ENCODE assay signal across 19 cellular contexts in genomic region chr1:167863921-167864279, GRCh38. TPM values are rescaled to one million over a fixed set of nuclear protein-coding genes. Genes with fewer than 3 reads are reported as not detected.
DNase-seq lines count a peak whose midpoint lies in the region; ATAC-seq, FAIRE-seq and TF ChIP-seq lines count a peak whose summit lies in the region.
"Had no signal": no experiment of that assay in that cellular context is flagged by ENCODE, and none has a peak within 500 bp of the region (broad histone marks: within the 10 kb centered on the region; RNA-seq: fewer than 3 reads in every experiment).

No MANE protein-coding gene starts in this region.

- no peak for TF ChIP-seq POLR2A in K562 (conservative IDR thresholded peaks at IDR 0.05)

- H4K20me1 ChIP-seq in K562 (replicated peaks; ENCODE audit: control insufficient read depth, insufficient read depth, low read length): no peaks in the 10 kb centered on the region

- POLR2A ChIA-PET in HEK293 (lab: Yijun Ruan, JAX) (no interaction called here), K562 (lab: Yijun Ruan, JAX) (interaction anchor here (1.0 kb wide), 1 partner anchor 11 kb away, joined by 4 read pairs; no protein-coding TSS in a partner anchor)

- no peak for TF ChIP-seq EP300 in K562 (IDR thresholded peaks at IDR 0.05; ENCODE audit: low read length)

- no peak for TF ChIP-seq RAD21 in K562 (CRISPR knock-in tag; conservative IDR thresholded peaks at IDR 0.05 in 1 of 2, IDR thresholded peaks at IDR 0.05 in 1 of 2)

- peak overlapping the region; percentile 78 for H3K4me2 ChIP-seq in K562 (ENCODE audit: insufficient read depth, low read length)
- H3K4me2 ChIP-seq: A549 had no signal

- no peaks in the 10 kb centered on the region for H3K27me3 Mint-ChIP-seq in glutamatergic neuron (ENCODE audit: unreplicated experiment)
- no peaks in the 10 kb centered on the region for H3K27me3 Mint-ChIP-seq in progenitor cell of endocrine pancreas
- H3K27me3 Mint-ChIP-seq in Calu3 (ENCODE audit: unreplicated experiment): no peaks in the 10 kb centered on the region
- H3K27me3 Mint-ChIP-seq: CD4-positive, alpha-beta memory T cell had no signal

- no peaks in the 10 kb centered on the region for H3K9me1 ChIP-seq in K562 (ENCODE audit: control insufficient read depth, insufficient read depth, low read length)

- H3K27ac ChIP-seq in HEK293 (ENCODE audit: extremely low read depth, low read depth, low read length): no peak overlapping the region
- H3K27ac ChIP-seq in K562 (ENCODE audit: extremely low read depth, low read depth, low read length): peak overlapping the region; percentile 64
- H3K27ac ChIP-seq: A549, C4-2B had no signal

- H3K4me1 ChIP-seq in HEK293 (ENCODE audit: control insufficient read depth, insufficient read depth, low read length): no peaks in the 10 kb centered on the region
- H3K4me1 ChIP-seq in K562 (replicated peaks in 1 of 2; ENCODE audit: control insufficient read depth in 2 of 2, insufficient read depth in 2 of 2, low read length in 2 of 2): peaks cover 21 to 49% of the 10 kb centered on the region in 2 experiments; a peak in 4 of 5 replicates
- H3K4me1 ChIP-seq: A549, BE2C had no signal

- H3K27ac Mint-ChIP-seq in glutamatergic neuron (ENCODE audit: unreplicated experiment) (peak overlapping the region; percentile 93), progenitor cell of endocrine pancreas (peak overlapping the region; percentile 58), Calu3 (ENCODE audit: unreplicated experiment) (no peak overlapping the region)
- H3K27ac Mint-ChIP-seq: CD4-positive, alpha-beta memory T cell had no signal

- in situ Hi-C loops in K562 (cut with MboI): no loop called here

- peak overlapping the region; percentile 75 to 88; a peak in 3 of 4 replicates for H3K9ac ChIP-seq in K562 (ENCODE audit: insufficient read depth in 1 of 2, low read depth in 2 of 2, low read length in 2 of 2)

- H3K36me3 Mint-ChIP-seq in glutamatergic neuron (ENCODE audit: unreplicated experiment) (peaks cover 13% of the 10 kb centered on the region), progenitor cell of endocrine pancreas (ENCODE audit: insufficient read depth) (no peaks in the 10 kb centered on the region), Calu3 (ENCODE audit: insufficient read depth, unreplicated experiment) (no peaks in the 10 kb centered on the region)
- H3K36me3 Mint-ChIP-seq: CD4-positive, alpha-beta memory T cell had no signal

- H3K9me3 ChIP-seq in HEK293 (ENCODE audit: control insufficient read depth, insufficient read depth, low read depth, low read length) (no peaks in the 10 kb centered on the region), K562 (replicated peaks; ENCODE audit: control insufficient read depth, insufficient read depth, low read depth, low read length) (no peaks in the 10 kb centered on the region)
- H3K9me3 ChIP-seq: A549, BE2C had no signal

- H3K4me3 Mint-ChIP-seq in glutamatergic neuron (ENCODE audit: unreplicated experiment) (peak overlapping the region; percentile 82), progenitor cell of endocrine pancreas (ENCODE audit: low read depth) (no peak overlapping the region), Calu3 (ENCODE audit: low read depth, unreplicated experiment) (no peak overlapping the region)
- H3K4me3 Mint-ChIP-seq: CD4-positive, alpha-beta memory T cell; H9 had no signal

- H3K9me3 Mint-ChIP-seq in glutamatergic neuron (ENCODE audit: unreplicated experiment) (peaks cover 8% of the 10 kb centered on the region), progenitor cell of endocrine pancreas (ENCODE audit: low read depth) (no peaks in the 10 kb centered on the region), Calu3 (ENCODE audit: low read depth, unreplicated experiment) (no peaks in the 10 kb centered on the region)
- H3K9me3 Mint-ChIP-seq: CD4-positive, alpha-beta memory T cell had no signal

- ATAC-seq in K562: no peak
- ATAC-seq in GM18511 (IDR thresholded peaks at IDR 0.05; ENCODE audit: unreplicated experiment): no peak
- ATAC-seq: A549, HepG2 had no signal

- TF ChIP-seq CTCF in HEK293 (tag by site-specific recombination; IDR thresholded peaks at IDR 0.05) (no peak), K562 (IDR thresholded peaks at IDR 0.05 in 2 of 3, conservative IDR thresholded peaks at IDR 0.05 in 1 of 3; ENCODE audit: insufficient read depth in 2 of 3, low read depth in 1 of 3, low read length in 3 of 3) (no peak), glutamatergic neuron (IDR thresholded peaks at IDR 0.05; ENCODE audit: partially characterized antibody, unreplicated experiment) (no peak), progenitor cell of endocrine pancreas (IDR thresholded peaks at IDR 0.05; ENCODE audit: unreplicated experiment) (no peak), Calu3 (IDR thresholded peaks at IDR 0.05; ENCODE audit: unreplicated experiment) (no peak)

- H3K36me3 ChIP-seq in HEK293 (ENCODE audit: control insufficient read depth in 2 of 2, insufficient read depth in 1 of 2, low read length in 2 of 2): no peaks in the 10 kb centered on the region
- H3K36me3 ChIP-seq in K562 (ENCODE audit: control insufficient read depth, insufficient read depth, low read length): no peaks in the 10 kb centered on the region
- H3K36me3 ChIP-seq: BE2C had no signal

- H3K27me3 ChIP-seq in K562 (ENCODE audit: control insufficient read depth in 2 of 2, insufficient read depth in 2 of 2, low read length in 2 of 2): no peaks in the 10 kb centered on the region
- H3K27me3 ChIP-seq: BE2C had no signal

- FAIRE-seq in K562 (lab: Jason Lieb, UNC): no peak
- FAIRE-seq: A549, HepG2, HTR-8/SVneo had no signal

- no peak overlapping the region for H3K4me3 ChIP-seq in HEK293 (ENCODE audit: low read depth, low read length)
- peak overlapping the region; percentile 43 for H3K4me3 ChIP-seq in K562
- H3K4me3 ChIP-seq: A549 had no signal

- H3K4me1 Mint-ChIP-seq in glutamatergic neuron (ENCODE audit: low read depth, unreplicated experiment) (peaks cover 24% of the 10 kb centered on the region), progenitor cell of endocrine pancreas (ENCODE audit: low read depth) (peaks cover 15% of the 10 kb centered on the region), Calu3 (ENCODE audit: low read depth, unreplicated experiment) (no peaks in the 10 kb centered on the region)
- H3K4me1 Mint-ChIP-seq: CD4-positive, alpha-beta memory T cell had no signal

- peaks cover 49% of the 10 kb centered on the region for H3K79me2 ChIP-seq in K562 (ENCODE audit: control insufficient read depth, insufficient read depth, low read length)

- H2AFZ ChIP-seq in K562 (ENCODE audit: low read depth, low read length): peak overlapping the region; percentile 61

- CTCF ChIA-PET in HEK293 (lab: Yijun Ruan, JAX) (interaction anchor here (0.7 kb wide), 1 partner anchor 8 kb away, joined by 3 read pairs; no protein-coding TSS in a partner anchor), K562 (lab: Yijun Ruan, JAX; ENCODE audit: low intra/inter-chr PET ratio) (no interaction called here), Calu3 (lab: Charles Lee) (no interaction called here)

- 11% methylated on average over 5 of the region's 5 CpGs for WGBS in K562 (ENCODE audit: insufficient coverage, low coverage, missing lambda C conversion rate)

- DNase-seq in K562 (ENCODE audit: extremely low read depth in 1 of 4, low spot score in 3 of 4) (peak in 1 of 4 experiments; percentile 29), glutamatergic neuron (no peak), progenitor cell of endocrine pancreas (ENCODE audit: low spot score, unreplicated experiment) (no peak), Calu3 (no peak), DMS 273 (lab: John Stamatoyannopoulos, UW; ENCODE audit: unreplicated experiment) (no peak), GM19238 (ENCODE audit: insufficient read length, low spot score) (no peak)
- DNase-seq: CD4-positive, alpha-beta memory T cell; COR-L47; DMS 273 treated with DMSO at 0.1 percent for 48 hours; H9; Kasumi-1 had no signal

- TSS peak; percentile 41 for BruUV-seq in K562 (replicated peaks; lab: Mats Ljungman, UMichigan)
- BruUV-seq in Calu3 (replicated peaks; lab: Mats Ljungman, UMichigan): no TSS peak

- intact Hi-C loops in K562 (cut with micrococcal nuclease): loop anchor here (10.0 kb wide), 1 partner anchor 229 kb away; the partner anchor contains the start of gene RCSD1
- intact Hi-C loops in Calu3 (cut with micrococcal nuclease; ENCODE audit: unreplicated experiment): no loop called here

TF ChIP-seq in HEK293, 187 proteins besides CTCF, POLR2A, EP300 and RAD21:
- TF ChIP-seq ZNF423 (tag by site-specific recombination; IDR thresholded peaks at IDR 0.05) (no peak), EGR2 (tag by site-specific recombination; IDR thresholded peaks at IDR 0.05; ENCODE audit: low read depth) (peak; percentile 15; the same call in 1 of the 2 replicates)

TF ChIP-seq in K562, 482 proteins besides CTCF, POLR2A, EP300 and RAD21 (continues in another document):
- no peak for TF ChIP-seq MEF2D (tag; conservative IDR thresholded peaks at IDR 0.05; ENCODE audit: low read depth)
- no peak for TF ChIP-seq ZBTB8A (IDR thresholded peaks at IDR 0.05; ENCODE audit: partially characterized antibody)
- TF ChIP-seq HMG20A (CRISPR knock-in tag; conservative IDR thresholded peaks at IDR 0.05): 0 out of 2 replicates have a peak, but pooled peaks have one; percentile 68

RNA-seq across cellular contexts. Expression of gene ADCY10, which starts 50.0 kb away (rescaled TPM):
- 1.3 and 2.1 TPM in 2 replicates for total RNA-seq in K562 (2011; cell fraction: chromatin; rRNA removed; ENCODE audit: low replicate concordance)
- total RNA-seq in K562 (2011; cell fraction: nucleolus; rRNA removed): 0.39 and 0.83 TPM in 2 replicates
- 1.1 and 2.1 TPM in 2 replicates for total RNA-seq in K562 (2011; cell fraction: nucleoplasm; rRNA removed)
- total RNA-seq in K562 (2014; rRNA removed) (0.24 and 0.86 TPM in 2 replicates), K562 (2014; rRNA removed; fragmentation: Illumina TruSeq; extraction: Trizol) (0.29 and 0.32 TPM in 2 replicates), K562 (2015; rRNA removed; fragmentation: Illumina TruSeq; extraction: Trizol) (0.11 and 0.14 TPM in 2 replicates), K562 (2021) (0.20 and 0.22 TPM in 2 replicates), glutamatergic neuron (ENCODE audit: unreplicated experiment) (0.07 TPM), progenitor cell of endocrine pancreas (0.55 and 0.60 TPM in 2 replicates), Calu3 (2022) (0.31 and 0.91 TPM in 2 replicates)
- polyA plus RNA-seq in K562 (2011; rRNA removed) (0.21 and 0.54 TPM in 2 replicates), K562 (2014; fragmentation: Illumina TruSeq; extraction: Trizol) (0.25 and 0.26 TPM in 2 replicates), K562 (2014; fragmentation: Nextera tagmentation; extraction: Ambion mirVana) (under 1 TPM; 0.21 to 0.39 TPM), K562 (2014; rRNA removed) (0.08 and 0.11 TPM in 2 replicates)
- 0.12 and 0.13 TPM in 2 replicates for polyA plus RNA-seq in K562 (2011; cell fraction: cytosol; rRNA removed)
- 0.34 and 0.38 TPM in 2 replicates for polyA plus RNA-seq in K562 (2011; cell fraction: nucleus; rRNA removed)
- 0.12 and 0.65 TPM in 2 replicates for polyA plus RNA-seq in K562 (2012)
- 0.24 and 0.28 TPM in 2 replicates for polyA minus RNA-seq in K562 (2011; rRNA and poly(A)+ RNA removed)
- not detected in 2 replicates for polyA minus RNA-seq in K562 (2011; cell fraction: cytosol; rRNA and poly(A)+ RNA removed)
- polyA minus RNA-seq in K562 (2011; cell fraction: nucleus; rRNA and poly(A)+ RNA removed): 0.22 and 0.27 TPM in 2 replicates
- total RNA-seq: Daoy had no signal
- polyA plus RNA-seq: CD4-positive, alpha-beta memory T cell had no signal

Comparison
In these comparisons a context has a peak if more than half of its experiments do, and no peak if none do; other contexts are left out.
1. Of the 44 proteins assayed by ChIP-seq in both K562 and HEK293: peak only in K562: ZBTB26; only in HEK293: none; in both: none; in neither: 43.